ENCODE assay signal across 8 cellular contexts in genomic region chrX:118627084-118627758, GRCh38.
DNase-seq lines count a peak whose midpoint lies in the region; ATAC-seq and TF ChIP-seq lines count a peak whose summit lies in the region.

No MANE protein-coding gene starts in this region.

- no peak overlapping the region for H3K27ac ChIP-seq in coronary artery

- CTCF ChIA-PET in AG04449 (lab: Yijun Ruan, JAX): interaction anchor here (1.0 to 2.5 kb wide), 11 partner anchors 9 to 182 kb away, joined by 3 to 19 read pairs (median 4); no protein-coding TSS in a partner anchor

- POLR2A ChIA-PET in AG04449 (lab: Yijun Ruan, JAX): no interaction called here

- H3K4me3 ChIP-seq in AG04449 (ENCODE audit: low read depth, low read length) (no peak overlapping the region), GM12864 (ENCODE audit: low read depth, low read length) (no peak overlapping the region), epithelial cell of proximal tubule (ENCODE audit: low read depth, low read length) (no peak overlapping the region), coronary artery (no peak overlapping the region)

- DNase-seq in AG04449 (ENCODE audit: low read depth, low spot score) (no peak), GM12864 (ENCODE audit: low read depth) (no peak), NCI-H526 (lab: John Stamatoyannopoulos, UW) (peak; percentile 15 to 63), epithelial cell of proximal tubule (ENCODE audit: low read depth) (no peak), activated gamma-delta T cell (lab: John Stamatoyannopoulos, UW) (no peak), coronary artery (ENCODE audit: low spot score) (no peak)

- ATAC-seq in HG03135 (IDR thresholded peaks at IDR 0.05; ENCODE audit: unreplicated experiment): no peak
- no peak for ATAC-seq in HG03571 (IDR thresholded peaks at IDR 0.05; ENCODE audit: unreplicated experiment)

- TF ChIP-seq CTCF in AG04449 (IDR thresholded peaks at IDR 0.05; ENCODE audit: insufficient read depth, low read length, missing control alignments) (peak; percentile 12), GM12864 (IDR thresholded peaks at IDR 0.05; ENCODE audit: low read depth, low read length, missing control alignments) (peak; percentile 29), epithelial cell of proximal tubule (conservative IDR thresholded peaks at IDR 0.05; ENCODE audit: low read depth, low read length) (peak; percentile 54), coronary artery (IDR thresholded peaks at IDR 0.05) (no peak)

Comparison
In these comparisons a context has a peak if more than half of its experiments do, and no peak if none do; other contexts are left out.
1. DNase-seq: peak in NCI-H526 (2 of 2); none in AG04449 (single experiment), GM12864 (single experiment), epithelial cell of proximal tubule (single experiment), activated gamma-delta T cell (single experiment) and coronary artery (single experiment).